ENCODE assay signal across 9 cellular contexts in the genomic region with DNA sequence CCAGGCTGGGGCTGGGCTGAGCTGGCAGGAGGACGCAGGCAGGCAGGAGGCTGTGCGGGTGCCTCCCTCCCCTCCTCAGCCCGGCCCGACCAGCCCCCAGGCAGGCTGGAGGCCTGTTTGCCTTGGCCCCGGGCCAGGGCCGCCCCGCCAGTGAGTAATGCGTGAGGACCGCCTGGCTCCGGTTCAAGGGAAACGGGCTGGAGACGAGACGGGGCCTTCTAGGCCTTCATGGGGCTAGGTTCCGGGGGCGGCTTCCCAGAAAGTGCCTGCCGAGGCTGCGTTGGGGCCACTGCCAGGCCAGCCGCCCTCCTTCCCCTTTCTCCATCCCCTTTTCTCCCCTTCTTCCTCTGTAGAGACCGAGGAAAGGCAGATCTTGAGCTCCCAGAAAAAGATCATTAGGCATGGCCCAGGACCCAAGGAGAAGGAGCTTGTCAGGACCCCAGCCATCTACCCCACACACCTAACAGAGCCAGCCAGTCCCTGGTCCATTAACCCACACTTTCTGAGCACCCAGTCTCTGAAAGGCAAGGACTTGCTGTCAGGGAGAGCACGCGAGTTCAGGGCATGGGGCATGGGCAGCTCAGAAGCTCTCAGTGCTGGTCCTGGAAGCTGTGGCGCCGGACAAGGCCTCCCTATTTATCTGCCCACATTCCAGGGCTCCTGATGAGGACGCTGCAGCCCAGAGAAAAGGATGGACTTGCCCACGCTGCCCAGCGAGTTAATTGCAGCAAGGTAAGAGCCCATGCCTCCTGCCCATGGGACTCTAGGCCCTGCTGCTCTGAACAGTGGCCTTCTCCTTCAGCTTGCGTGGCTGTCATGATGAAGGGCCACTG. TPM values are rescaled to one million over a fixed set of nuclear protein-coding genes. Genes with fewer than 3 reads are reported as not detected.
DNase-seq lines count a peak whose midpoint lies in the region; ATAC-seq and TF ChIP-seq lines count a peak whose summit lies in the region.
"Had no signal": no experiment of that assay in that cellular context is flagged by ENCODE, and none has a peak within 500 bp of the region (broad histone marks: within the 10 kb centered on the region; RNA-seq: fewer than 3 reads in every experiment).

No MANE protein-coding gene starts in this region.

- H3K4me1 Mint-ChIP-seq in Caco-2 (ENCODE audit: low read depth, unreplicated experiment) = no peaks in the 10 kb centered on the region

- H3K9ac ChIP-seq in smooth muscle cell (ENCODE audit: low read depth) = peak overlapping the region; percentile 93

- no peaks in the 10 kb centered on the region for H3K9me3 ChIP-seq in smooth muscle cell (replicated peaks; ENCODE audit: low read depth)
- no peaks in the 10 kb centered on the region for H3K9me3 ChIP-seq in Caco-2

- no peak overlapping the region for H3K4me3 Mint-ChIP-seq in Caco-2 (ENCODE audit: unreplicated experiment)

- H2AFZ ChIP-seq in smooth muscle cell (ENCODE audit: low read depth) = no peak overlapping the region

- no peaks in the 10 kb centered on the region for H3K27me3 Mint-ChIP-seq in Caco-2 (ENCODE audit: insufficient read depth, unreplicated experiment)

- H4K20me1 ChIP-seq in smooth muscle cell (ENCODE audit: low read depth) = no peaks in the 10 kb centered on the region

- H3K79me2 ChIP-seq in smooth muscle cell (ENCODE audit: low read depth) = peaks cover 10% of the 10 kb centered on the region

- H3K36me3 Mint-ChIP-seq in Caco-2 (ENCODE audit: insufficient read depth, unreplicated experiment) = no peaks in the 10 kb centered on the region

- H3K27me3 ChIP-seq in smooth muscle cell (ENCODE audit: low read depth) (no peaks in the 10 kb centered on the region), Caco-2 (replicated peaks; ENCODE audit: control insufficient read depth, insufficient read depth, low read length) (no peaks in the 10 kb centered on the region)

- TF ChIP-seq CTCF in smooth muscle cell (IDR thresholded peaks at IDR 0.05; ENCODE audit: borderline replicate concordance, insufficient read depth, poor library complexity, severe bottlenecking) (no peak), Caco-2 (IDR thresholded peaks at IDR 0.05; ENCODE audit: insufficient read depth in 1 of 2, low read depth in 1 of 2, low read length in 1 of 2, severe bottlenecking in 1 of 2, unreplicated experiment in 1 of 2) (no peak)

- WGBS in smooth muscle cell (ENCODE audit: low lambda C conversion rate) = 18% methylated on average over 25 of the region's 27 CpGs

- ATAC-seq in GM18498 (IDR thresholded peaks at IDR 0.05; ENCODE audit: unreplicated experiment) = no peak
- ATAC-seq in HG03097 (IDR thresholded peaks at IDR 0.05; ENCODE audit: low FRiP score, unreplicated experiment) = no peak
- ATAC-seq: GM12878 had no signal

- H3K27ac Mint-ChIP-seq in Caco-2 (ENCODE audit: unreplicated experiment) = no peak overlapping the region

- peak; percentile 66 for DNase-seq in Ammon's horn (ENCODE audit: low spot score)
- DNase-seq in NCI-H1092 treated with DMSO at 0.1 percent for 48 hours (lab: John Stamatoyannopoulos, UW) = peak; percentile 93
- peak in 36 of 56 donors; percentile 9 to 86 (median 48) for DNase-seq in amygdala (lab: John Stamatoyannopoulos, UW)
- peak in 39 of 51 donors; percentile 20 to 84 (median 51) for DNase-seq in hypothalamus (lab: John Stamatoyannopoulos, UW)
- DNase-seq in smooth muscle cell (lab: John Stamatoyannopoulos, UW; ENCODE audit: unreplicated experiment) = peak; percentile 88
- DNase-seq in Caco-2 = no peak

- H3F3A ChIP-seq in smooth muscle cell (ENCODE audit: low read depth) = peaks cover 42% of the 10 kb centered on the region

- no TSS peak for BruUV-seq in Caco-2 (replicated peaks; lab: Mats Ljungman, UMichigan)

- intact Hi-C loops in Caco-2 (cut with micrococcal nuclease; ENCODE audit: unreplicated experiment) = no loop called here

- H3K36me3 ChIP-seq in smooth muscle cell (ENCODE audit: low read depth) = no peaks in the 10 kb centered on the region
- no peaks in the 10 kb centered on the region for H3K36me3 ChIP-seq in Caco-2 (ENCODE audit: control insufficient read depth, insufficient read depth, low read length)

- CTCF ChIA-PET in Caco-2 (lab: Charles Lee) = no interaction called here

- H3K4me1 ChIP-seq in smooth muscle cell (ENCODE audit: low read depth) (peaks cover 4% of the 10 kb centered on the region), Caco-2 (no peaks in the 10 kb centered on the region)

- POLR2A ChIA-PET in Caco-2 (lab: Charles Lee) = no interaction called here

- peak overlapping the region; percentile 66 for H3K4me2 ChIP-seq in smooth muscle cell

- peaks cover 15% of the 10 kb centered on the region for H3K9me3 Mint-ChIP-seq in Caco-2 (ENCODE audit: unreplicated experiment)

- H3K4me3 ChIP-seq in smooth muscle cell (no peak overlapping the region), Caco-2 (ENCODE audit: low read depth, low read length) (no peak overlapping the region)
- H3K4me3 ChIP-seq: GM12878 had no signal

- peak overlapping the region; percentile 99 for H3K27ac ChIP-seq in smooth muscle cell (ENCODE audit: low read depth)

RNA-seq across cellular contexts. Expression of gene SMAD7, which starts 48.5 kb away (rescaled TPM):
- total RNA-seq in smooth muscle cell (114 and 142 TPM in 2 replicates), Caco-2 (2022) (9.3 and 9.5 TPM in 2 replicates)
- polyA plus RNA-seq in smooth muscle cell = 134 and 136 TPM in 2 replicates

Comparison
In these comparisons a context has a peak if more than half of its experiments do, and no peak if none do; other contexts are left out.
1. DNase-seq: peak in Ammon's horn (single experiment), NCI-H1092 treated with DMSO at 0.1 percent for 48 hours (single experiment), amygdala (36 of 56), hypothalamus (39 of 51) and smooth muscle cell (single experiment); none in Caco-2 (0 of 2).
2. RNA of gene SMAD7, which starts 48.5 kb away (total RNA-seq): 114 to 142 TPM in smooth muscle cell; 9.3 to 9.5 TPM in Caco-2; every median in the first group is over 10 times any median in the second.